In the genomic region with DNA sequence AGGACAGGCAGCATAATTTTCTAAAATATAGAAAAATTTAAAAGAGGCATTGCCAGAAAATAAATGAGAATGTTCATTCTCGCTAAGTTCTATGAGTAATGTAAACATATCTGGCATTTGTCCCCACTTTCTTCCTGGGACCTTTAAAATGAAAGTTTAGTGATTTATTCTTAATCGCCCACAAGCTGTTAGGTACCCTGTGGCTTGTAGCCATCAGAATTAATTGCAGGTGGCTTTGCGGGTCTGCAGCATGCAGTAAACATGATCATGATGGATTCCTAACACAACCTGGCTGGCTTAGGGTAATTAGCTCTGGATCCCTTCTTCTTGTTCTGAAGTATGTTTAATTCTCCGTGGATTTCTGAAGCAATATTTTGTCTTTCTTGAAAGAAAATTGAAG, we compare ENCODE assay signal across 20 cellular contexts.
DNase-seq lines count a peak whose midpoint lies in the region; ATAC-seq and TF ChIP-seq lines count a peak whose summit lies in the region.
"Had no signal": no experiment of that assay in that cellular context is flagged by ENCODE, and none has a peak within 500 bp of the region (broad histone marks: within the 10 kb centered on the region; RNA-seq: fewer than 3 reads in every experiment).

No MANE protein-coding gene starts in this region.

- H3K27ac ChIP-seq in HCT116 (ENCODE audit: low read depth, low read length) (no peak overlapping the region), SK-N-SH (ENCODE audit: low read depth in 2 of 2, low read length in 1 of 2) (peak overlapping the region; percentile 94 to 100), gastroesophageal sphincter (peak overlapping the region; percentile 51 to 77 (median 74))
- H3K27ac ChIP-seq: pancreas had no signal

- H3K4me3 ChIP-seq in HCT116 (replicated peaks in 1 of 2; ENCODE audit: low read depth in 1 of 2, low read length in 2 of 2), result no peak overlapping the region
- peak overlapping the region; percentile 3 to 9; a peak in 2 of 4 replicates for H3K4me3 ChIP-seq in SK-N-SH (ENCODE audit: low read depth in 2 of 2, low read length in 1 of 2)
- no peak overlapping the region for H3K4me3 ChIP-seq in gastroesophageal sphincter
- H3K4me3 ChIP-seq in skeletal muscle satellite cell (ENCODE audit: low read length), result no peak overlapping the region
- H3K4me3 ChIP-seq: left lung, pancreas, thoracic aorta had no signal

- H3K36me3 ChIP-seq in HCT116 (ENCODE audit: control insufficient read depth in 1 of 2, insufficient read depth in 2 of 2, low read length in 2 of 2), result no peaks in the 10 kb centered on the region
- H3K36me3 ChIP-seq in SK-N-SH (replicated peaks in 1 of 2; ENCODE audit: control insufficient read depth in 1 of 2, insufficient read depth in 2 of 2, low read length in 1 of 2), result no peaks in the 10 kb centered on the region
- H3K36me3 ChIP-seq in gastroesophageal sphincter, result no peaks in the 10 kb centered on the region
- no peaks in the 10 kb centered on the region for H3K36me3 ChIP-seq in skeletal muscle satellite cell (ENCODE audit: insufficient read depth, low read length)
- H3K36me3 ChIP-seq: left lung, pancreas, thoracic aorta had no signal

- H3K9me3 ChIP-seq in HCT116 (ENCODE audit: control insufficient read depth in 1 of 2, insufficient read depth in 1 of 2, low read depth in 1 of 2, low read length in 2 of 2), result no peaks in the 10 kb centered on the region
- H3K9me3 ChIP-seq in SK-N-SH, result no peaks in the 10 kb centered on the region
- no peaks in the 10 kb centered on the region for H3K9me3 ChIP-seq in gastroesophageal sphincter
- no peaks in the 10 kb centered on the region for H3K9me3 ChIP-seq in skeletal muscle satellite cell (replicated peaks; ENCODE audit: low read length)
- H3K9me3 ChIP-seq: left lung, pancreas, thoracic aorta had no signal

- H3K9ac ChIP-seq in HCT116 (ENCODE audit: low read length), result no peak overlapping the region
- peak overlapping the region; percentile 74 for H3K9ac ChIP-seq in SK-N-SH
- H3K9ac ChIP-seq in skeletal muscle satellite cell (ENCODE audit: low read depth, low read length), result peak overlapping the region; percentile 81

- H4K20me1 ChIP-seq in HCT116 (ENCODE audit: insufficient read depth), result no peaks in the 10 kb centered on the region
- H4K20me1 ChIP-seq in SK-N-SH (ENCODE audit: insufficient read depth), result no peaks in the 10 kb centered on the region

- H3K4me2 ChIP-seq in HCT116 (ENCODE audit: low read length) (no peak overlapping the region), SK-N-SH (peak overlapping the region; percentile 54; the same call in 1 of the 2 replicates), skeletal muscle satellite cell (ENCODE audit: low read length) (peak overlapping the region; percentile 43)

- DNase-seq in HCT116 (ENCODE audit: low read depth, low spot score) (no peak), SK-N-SH (no peak), CD1c-positive myeloid dendritic cell (ENCODE audit: extremely low spot score) (no peak), germinal center (ENCODE audit: low spot score) (no peak), LoVo (ENCODE audit: low spot score) (no peak)
- DNase-seq: activated CD4-positive, alpha-beta T cell treated with anti-CD3 and anti-CD28 coated beads for 36 hours; activated CD8-positive, alpha-beta memory T cell treated with anti-CD3 and anti-CD28 coated beads, Interleukin-2, amount 10 ng/mL, durations not matched to agents 7 days and 5 days; activated effector memory CD4-positive, alpha-beta T cell treated with anti-CD3 and anti-CD28 coated beads, Interleukin-2, amount 50 U/mL, for 16 hours; amygdala; effector memory CD8-positive, alpha-beta T cell; foreskin melanocyte; H9; left lung; NCI-H1436 treated with DMSO at 0.1 percent for 48 hours; pancreas; T1000 had no signal

- H3F3A ChIP-seq in SK-N-SH (replicated peaks; ENCODE audit: insufficient read depth), result peaks cover 43% of the 10 kb centered on the region

- H3K27me3 ChIP-seq in HCT116 (ENCODE audit: insufficient read depth, low read length), result no peaks in the 10 kb centered on the region
- no peaks in the 10 kb centered on the region for H3K27me3 ChIP-seq in SK-N-SH (ENCODE audit: insufficient read depth)
- no peaks in the 10 kb centered on the region for H3K27me3 ChIP-seq in gastroesophageal sphincter
- no peaks in the 10 kb centered on the region for H3K27me3 ChIP-seq in skeletal muscle satellite cell (ENCODE audit: control insufficient read depth, insufficient read depth, low read length)
- H3K27me3 ChIP-seq: left lung had no signal

- TF ChIP-seq POLR2A in HCT116 (IDR thresholded peaks at IDR 0.05; ENCODE audit: borderline replicate concordance, extremely low read depth, insufficient read depth, insufficient read length), result no peak
- no peak for TF ChIP-seq POLR2A in gastroesophageal sphincter (IDR thresholded peaks at IDR 0.05)

- peak; percentile 55 to 59; a peak in 3 of 4 replicates for TF ChIP-seq EP300 in SK-N-SH (IDR thresholded peaks at IDR 0.05; ENCODE audit: borderline replicate concordance in 1 of 2, low read depth in 1 of 2, low read length in 1 of 2)
- no peak for TF ChIP-seq EP300 in gastroesophageal sphincter (IDR thresholded peaks at IDR 0.05)

- intact Hi-C loops in HCT116 (cut with micrococcal nuclease), result no loop called here

- no peak overlapping the region for H2AFZ ChIP-seq in HCT116 (ENCODE audit: low read depth, low read length, poor library complexity, severe bottlenecking)
- no peak overlapping the region for H2AFZ ChIP-seq in SK-N-SH (ENCODE audit: low read depth)

- CTCF ChIA-PET in HCT116 (lab: Charles Lee) (no interaction called here), SK-N-SH (lab: Yijun Ruan, JAX) (interaction anchor here (1.0 to 2.8 kb wide), 3 partner anchors 15 to 265 kb away, joined by 3 to 11 read pairs (median 4); no protein-coding TSS in a partner anchor)

- H3K4me1 ChIP-seq in HCT116 (ENCODE audit: control insufficient read depth in 1 of 2, insufficient read depth in 2 of 2, low read length in 2 of 2) (peaks cover 19 to 30% of the 10 kb centered on the region in 2 experiments), SK-N-SH (ENCODE audit: control insufficient read depth in 1 of 2, insufficient read depth in 2 of 2, low read depth in 1 of 2, low read length in 1 of 2) (peaks cover 27 to 36% of the 10 kb centered on the region in 2 experiments), gastroesophageal sphincter (peaks cover 7 to 45% (median 7%) of the 10 kb centered on the region in 3 donors), skeletal muscle satellite cell (ENCODE audit: control insufficient read depth, insufficient read depth, low read length) (peaks cover 67% of the 10 kb centered on the region)
- H3K4me1 ChIP-seq: left lung, pancreas had no signal

- H3K9me2 ChIP-seq in HCT116 (ENCODE audit: insufficient read depth), result no peaks in the 10 kb centered on the region
- H3K9me2 ChIP-seq in SK-N-SH, result no peaks in the 10 kb centered on the region

- H3K79me2 ChIP-seq in HCT116 (ENCODE audit: insufficient read depth, low read length), result no peaks in the 10 kb centered on the region
- H3K79me2 ChIP-seq in SK-N-SH (ENCODE audit: insufficient read depth), result peaks cover 15% of the 10 kb centered on the region

- ATAC-seq in HCT116 (no peak), gastroesophageal sphincter (no peak), GM21390 (IDR thresholded peaks at IDR 0.05; ENCODE audit: unreplicated experiment) (no peak)
- ATAC-seq: activated CD4-positive, alpha-beta T cell treated with anti-CD3 and anti-CD28 coated beads for 36 hours; activated CD8-positive, alpha-beta memory T cell treated with anti-CD3 and anti-CD28 coated beads, Interleukin-2, amount 10 ng/mL, durations not matched to agents 7 days and 5 days; effector memory CD8-positive, alpha-beta T cell; left lung; pancreas had no signal

- TF ChIP-seq RAD21 in HCT116 (IDR thresholded peaks at IDR 0.05; ENCODE audit: low read depth) (no peak), SK-N-SH (IDR thresholded peaks at IDR 0.05; ENCODE audit: low read length) (no peak)

- WGBS in SK-N-SH (ENCODE audit: low lambda C conversion rate), result 35% methylated on average over 4 of the region's 4 CpGs
- 43 to 49% methylated on average over 4 of the region's 4 CpGs for WGBS in gastroesophageal sphincter (ENCODE audit: low coverage in 1 of 2), 2 donors

- no peak for TF ChIP-seq CTCF in HCT116 (IDR thresholded peaks at IDR 0.05 in 2 of 3, conservative IDR thresholded peaks at IDR 0.05 in 1 of 3; ENCODE audit: borderline replicate concordance in 1 of 3, insufficient read depth in 1 of 3, low read depth in 2 of 3, low read length in 2 of 3)
- TF ChIP-seq CTCF in SK-N-SH (IDR thresholded peaks at IDR 0.05), result no peak
- no peak for TF ChIP-seq CTCF in gastroesophageal sphincter (IDR thresholded peaks at IDR 0.05)

- POLR2A ChIA-PET in HCT116 (lab: Charles Lee) (no interaction called here), SK-N-SH (lab: Yijun Ruan, JAX) (no interaction called here)

- RAD21 ChIA-PET in HCT116 (lab: Charles Lee; ENCODE audit: low non-redundant PET in 1 of 2, low total read pairs in 2 of 2, uncharacterized antibody in 2 of 2, unreplicated experiment in 2 of 2), result no interaction called here

- no TSS peak for BruUV-seq in HCT116 (replicated peaks; lab: Mats Ljungman, UMichigan)

TF ChIP-seq in HCT116, 20 proteins besides CTCF, POLR2A, EP300 and RAD21 (continues in another document):
- no peak for TF ChIP-seq ZNF274 (IDR thresholded peaks at IDR 0.05; ENCODE audit: low read depth, low read length)
- TF ChIP-seq CBX3 (IDR thresholded peaks at IDR 0.05; ENCODE audit: low read depth), result no peak

TF ChIP-seq in SK-N-SH, 30 proteins besides CTCF, POLR2A, EP300 and RAD21:
- TF ChIP-seq TCF12 (IDR thresholded peaks at IDR 0.05), result peak; percentile 60
- no peak for TF ChIP-seq GABPA (IDR thresholded peaks at IDR 0.05; ENCODE audit: low read depth)
- TF ChIP-seq, protein P1, sequence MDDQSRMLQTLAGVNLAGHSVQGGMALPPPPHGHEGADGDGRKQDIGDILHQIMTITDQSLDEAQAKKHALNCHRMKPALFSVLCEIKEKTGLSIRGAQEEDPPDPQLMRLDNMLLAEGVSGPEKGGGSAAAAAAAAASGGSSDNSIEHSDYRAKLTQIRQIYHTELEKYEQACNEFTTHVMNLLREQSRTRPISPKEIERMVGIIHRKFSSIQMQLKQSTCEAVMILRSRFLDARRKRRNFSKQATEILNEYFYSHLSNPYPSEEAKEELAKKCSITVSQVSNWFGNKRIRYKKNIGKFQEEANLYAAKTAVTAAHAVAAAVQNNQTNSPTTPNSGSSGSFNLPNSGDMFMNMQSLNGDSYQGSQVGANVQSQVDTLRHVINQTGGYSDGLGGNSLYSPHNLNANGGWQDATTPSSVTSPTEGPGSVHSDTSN (IDR thresholded peaks at IDR 0.05), result peak; percentile 62

Comparison
In these comparisons a context has a peak if more than half of its experiments do, and no peak if none do; other contexts are left out.
1. H3K4me3 ChIP-seq: peak in SK-N-SH (2 of 2); none in HCT116 (0 of 2), gastroesophageal sphincter (0 of 2) and skeletal muscle satellite cell (single experiment).